Comparison of ENCODE assay signal across 29 cellular contexts in the genomic region with DNA sequence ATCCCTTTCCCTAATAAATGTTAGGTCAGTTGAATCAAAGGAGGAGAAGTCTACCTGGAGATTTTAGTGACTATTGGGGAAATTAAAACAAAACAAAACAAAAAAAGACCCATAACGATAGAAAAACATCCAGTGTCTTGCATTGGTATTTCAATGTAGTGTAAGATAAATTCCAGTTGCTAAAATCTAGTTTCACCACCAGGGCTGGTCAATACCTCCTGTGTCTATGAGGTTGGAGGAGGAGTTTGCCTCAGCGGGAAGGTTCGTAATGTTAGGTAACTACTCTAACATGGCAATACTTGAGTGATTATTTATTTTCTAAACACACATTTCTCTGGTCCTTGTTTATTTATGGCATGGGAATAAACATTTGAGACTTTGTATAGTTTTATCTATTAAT.
"Had no signal": no experiment of that assay in that cellular context is flagged by ENCODE, and none has a peak within 500 bp of the region (broad histone marks: within the 10 kb centered on the region; RNA-seq: fewer than 3 reads in every experiment).

No MANE protein-coding gene starts in this region.

- H3K4me3 Mint-ChIP-seq: activated B cell treated with CpG ODN at 0.5 μM for 24 hours; activated CD8-positive, alpha-beta T cell treated with anti-CD3 and anti-CD28 coated beads for 36 hours; activated naive CD8-positive, alpha-beta T cell; activated T-cell treated with anti-CD3 and anti-CD28 coated beads, Interleukin-2, amount 50 U/mL, for 4 hours; activated T-helper 17 cell treated with anti-CD3 and anti-CD28 coated beads, Interleukin-2, amount 50 U/mL, for 72 hours; central memory CD8-positive, alpha-beta T cell; T-helper 17 cell; T-helper 2 cell treated with Interferon-gamma antibody and Interleukin-4, amounts not matched to agents 5 μg/mL and 100 μg/mL, for 36 hours had no signal

- H3K27me3 Mint-ChIP-seq: activated B cell treated with CpG ODN at 0.5 μM for 24 hours; activated naive CD8-positive, alpha-beta T cell; activated T-helper 17 cell treated with anti-CD3 and anti-CD28 coated beads, Interleukin-2, amount 50 U/mL, for 72 hours; T-helper 17 cell had no signal

- H3K27me3 ChIP-seq: brain microvascular endothelial cell had no signal

- H3K27ac Mint-ChIP-seq: activated B cell treated with CpG ODN at 0.5 μM for 24 hours; activated CD8-positive, alpha-beta T cell treated with anti-CD3 and anti-CD28 coated beads for 36 hours; activated naive CD8-positive, alpha-beta T cell; activated T-helper 17 cell treated with anti-CD3 and anti-CD28 coated beads, Interleukin-2, amount 50 U/mL, for 72 hours; T-helper 17 cell; T-helper 2 cell treated with Interferon-gamma antibody and Interleukin-4, amounts not matched to agents 5 μg/mL and 100 μg/mL, for 36 hours had no signal

- H3K4me1 Mint-ChIP-seq: activated B cell treated with CpG ODN at 0.5 μM for 24 hours; activated T-helper 17 cell treated with anti-CD3 and anti-CD28 coated beads, Interleukin-2, amount 50 U/mL, for 72 hours; central memory CD8-positive, alpha-beta T cell; T-helper 17 cell had no signal

- ATAC-seq: activated CD4-positive, CD25-positive, alpha-beta regulatory T cell treated with anti-CD3 and anti-CD28 coated beads, Interleukin-2, amount 50 U/mL, for 24 hours; activated CD8-positive, alpha-beta T cell treated with anti-CD3 and anti-CD28 coated beads for 36 hours; activated T-cell treated with anti-CD3 and anti-CD28 coated beads, Interleukin-2, amount 50 U/mL, for 4 hours; activated T-helper 17 cell treated with anti-CD3 and anti-CD28 coated beads, Interleukin-2, amount 50 U/mL, for 72 hours; esophagus mucosa; T-helper 17 cell had no signal

- H3K9me3 Mint-ChIP-seq: activated B cell treated with CpG ODN at 0.5 μM for 24 hours; activated CD8-positive, alpha-beta T cell treated with anti-CD3 and anti-CD28 coated beads for 36 hours; activated T-cell treated with anti-CD3 and anti-CD28 coated beads, Interleukin-2, amount 50 U/mL, for 4 hours; central memory CD8-positive, alpha-beta T cell had no signal

- H3K36me3 ChIP-seq: brain microvascular endothelial cell, WERI-Rb-1 had no signal

- H3K27ac ChIP-seq: brain microvascular endothelial cell, WERI-Rb-1 had no signal

- DNase-seq: activated B cell treated with CpG ODN at 0.5 μM for 24 hours; activated CD4-positive, alpha-beta T cell treated with anti-CD3 and anti-CD28 coated beads for 48 hours; activated CD4-positive, alpha-beta T cell treated with anti-CD3 and anti-CD28 coated beads, Interleukin-2, amount 50 U/mL, for 1 hour; activated CD4-positive, alpha-beta T cell treated with anti-CD3 and anti-CD28 coated beads, Interleukin-2, amount 50 U/mL, for 48 hours; activated CD8-positive, alpha-beta memory T cell treated with anti-CD3 and anti-CD28 coated beads for 24 hours; activated CD8-positive, alpha-beta T cell treated with anti-CD3 and anti-CD28 coated beads for 36 hours; activated effector memory CD4-positive, alpha-beta T cell treated with Interleukin-2 at 50 U/mL for 16 hours; activated gamma-delta T cell treated with Interleukin-2 at 50 U/mL for 16 hours; activated naive CD4-positive, alpha-beta T cell treated with anti-CD3 and anti-CD28 coated beads, Interleukin-2, amount 50 U/mL, for 16 hours; activated naive CD4-positive, alpha-beta T cell treated with Interleukin-2 at 50 U/mL for 16 hours; activated T-cell treated with anti-CD3 and anti-CD28 coated beads, Interleukin-2, amount 50 U/mL, for 4 hours; amniotic stem cell; anterior cingulate cortex; brain microvascular endothelial cell; cortex of kidney; dermis blood vessel endothelial cell; effector CD4-positive, alpha-beta T cell; foreskin fibroblast; head of caudate nucleus; T-helper 1 cell; T-helper 17 cell; T1000; WERI-Rb-1 had no signal
